Comparison of ENCODE assay signal across 8 cellular contexts in genomic region chr1:150516050-150516591, GRCh38. TPM values are rescaled to one million over a fixed set of nuclear protein-coding genes. Genes with fewer than 3 reads are reported as not detected.
DNase-seq lines count a peak whose midpoint lies in the region; ATAC-seq, FAIRE-seq and TF ChIP-seq lines count a peak whose summit lies in the region.

No MANE protein-coding gene starts in this region.

- H3K9ac ChIP-seq in kidney (ENCODE audit: low read length in 2 of 2) = peak overlapping the region in 1 of 2 donors; percentile 35

- no peak for FAIRE-seq in kidney (lab: Jason Lieb, UNC)

- DNase-seq in activated CD8-positive, alpha-beta memory T cell treated with anti-CD3 and anti-CD28 coated beads for 24 hours = peak; percentile 61
- DNase-seq in activated CD8-positive, alpha-beta memory T cell treated with anti-CD3 and anti-CD28 coated beads, Interleukin-2, amount 50 U/mL, for 4 hours = no peak
- DNase-seq in NCI-H526 treated with DMSO at 0.1 percent for 48 hours (lab: John Stamatoyannopoulos, UW) (peak; percentile 99), astrocyte of the hippocampus (ENCODE audit: low read depth, low spot score) (peak; percentile 46), kidney (peak; percentile 48)
- DNase-seq in stimulated activated naive CD8-positive, alpha-beta T cell treated with anti-CD3 and anti-CD28 coated beads, Interleukin-15, Interleukin-2, amounts not matched to agents 100 U/mL and 50 U/mL, for 24 hours = peak; percentile 24
- DNase-seq in effector CD8-positive, alpha-beta T cell (lab: John Stamatoyannopoulos, UW) = no peak

- intact Hi-C loops in kidney (cut with DNase I) = no loop called here

- H3K27ac ChIP-seq in kidney (ENCODE audit: low read depth in 2 of 2, low read length in 2 of 2) = no peak overlapping the region

- peaks cover 3 to 4% of the 10 kb centered on the region in 2 donors for H3K4me1 ChIP-seq in kidney (ENCODE audit: control insufficient read depth in 1 of 2, insufficient read depth in 1 of 2, low read depth in 1 of 2, low read length in 2 of 2)

- H3K4me3 ChIP-seq in kidney (ENCODE audit: low read length in 2 of 2) = peak overlapping the region; percentile 0 to 75

- H3K9me3 ChIP-seq in kidney (ENCODE audit: control insufficient read depth in 1 of 2, low read length in 2 of 2) = no peaks in the 10 kb centered on the region

- no peak for TF ChIP-seq CTCF in kidney (IDR thresholded peaks at IDR 0.05; ENCODE audit: borderline replicate concordance, extremely low read depth, insufficient read depth)

- peak; percentile 1 for ATAC-seq in stimulated activated naive CD8-positive, alpha-beta T cell treated with anti-CD3 and anti-CD28 coated beads, Interleukin-15, Interleukin-2, amounts not matched to agents 100 U/mL and 50 U/mL, for 24 hours
- ATAC-seq in HG03460 (IDR thresholded peaks at IDR 0.05; ENCODE audit: unreplicated experiment) = no peak

- no peaks in the 10 kb centered on the region for H3K36me3 ChIP-seq in kidney (ENCODE audit: control insufficient read depth in 1 of 2, insufficient read depth in 2 of 2, low read length in 2 of 2)

RNA-seq across cellular contexts. Expression of gene FALEC, which starts 0.6 kb away (rescaled TPM):
- total RNA-seq in kidney = not detected
- not detected for polyA plus RNA-seq in kidney (ENCODE audit: insufficient read depth, low read depth, low replicate concordance)

RNA-seq across cellular contexts. Expression of gene ECM1, which starts 8.2 kb away (rescaled TPM):
- total RNA-seq in kidney = 9.2 TPM
- 36.4 TPM for polyA plus RNA-seq in kidney (ENCODE audit: insufficient read depth, low read depth, low replicate concordance)

RNA-seq across cellular contexts. Expression of gene TARS2, which starts 28.9 kb away (rescaled TPM):
- 25.6 TPM for total RNA-seq in kidney
- 20.4 TPM for polyA plus RNA-seq in kidney (ENCODE audit: insufficient read depth, low read depth, low replicate concordance)

RNA-seq across cellular contexts. Expression of gene ADAMTSL4, which starts 33.1 kb away (rescaled TPM):
- 20.0 TPM for total RNA-seq in kidney
- polyA plus RNA-seq in kidney (ENCODE audit: insufficient read depth, low read depth, low replicate concordance) = 6.9 TPM

Comparison
In these comparisons a context has a peak if more than half of its experiments do, and no peak if none do; other contexts are left out.
1. DNase-seq: peak in activated CD8-positive, alpha-beta memory T cell treated with anti-CD3 and anti-CD28 coated beads for 24 hours (single experiment), NCI-H526 treated with DMSO at 0.1 percent for 48 hours (single experiment), astrocyte of the hippocampus (single experiment), kidney (single experiment) and stimulated activated naive CD8-positive, alpha-beta T cell treated with anti-CD3 and anti-CD28 coated beads, Interleukin-15, Interleukin-2, amounts not matched to agents 100 U/mL and 50 U/mL, for 24 hours (single experiment); none in activated CD8-positive, alpha-beta memory T cell treated with anti-CD3 and anti-CD28 coated beads, Interleukin-2, amount 50 U/mL, for 4 hours (single experiment) and effector CD8-positive, alpha-beta T cell (single experiment).